Comparison of ENCODE assay signal across 21 cellular contexts in genomic region chr14:71076472-71076871, GRCh38.
"Had no signal": no experiment of that assay in that cellular context is flagged by ENCODE, and none has a peak within 500 bp of the region (broad histone marks: within the 10 kb centered on the region; RNA-seq: fewer than 3 reads in every experiment).

No MANE protein-coding gene starts in this region.

- DNase-seq: activated B cell treated with CpG ODN at 0.5 μM for 24 hours; activated CD4-positive, alpha-beta T cell treated with anti-CD3 and anti-CD28 coated beads for 4 hours; activated T-cell treated with anti-CD3 and anti-CD28 coated beads, Interleukin-2, amount 50 U/mL, for 1 hour; amygdala; caudate nucleus; effector CD8-positive, alpha-beta T cell; esophagus squamous epithelium; heart left ventricle; left cardiac atrium; retina; stimulated activated CD4-positive, alpha-beta T cell treated with anti-CD3 and anti-CD28 coated beads, Interleukin-4, amount 100 ng/mL, for 1 hour; stimulated activated naive CD4-positive, alpha-beta T cell treated with Interleukin-2 at 50 U/mL for 16 hours; substantia nigra; thyroid gland had no signal

- H3K4me1 ChIP-seq: esophagus squamous epithelium, gastroesophageal sphincter, heart left ventricle, thyroid gland had no signal

- H3K4me3 ChIP-seq: esophagus squamous epithelium, gastroesophageal sphincter, heart left ventricle, thyroid gland had no signal

- ATAC-seq: gastroesophageal sphincter; heart left ventricle; left cardiac atrium; natural killer cell treated with Interleukin-12 subunit alpha and Interleukin-12 subunit beta and Interleukin-15 and Interleukin-18, amount 100 ng/mL, for 72 hours had no signal

- H3K27ac ChIP-seq: esophagus squamous epithelium, gastroesophageal sphincter, heart left ventricle, thyroid gland had no signal

- H3K9me3 ChIP-seq: thyroid gland had no signal

- H3K27me3 ChIP-seq: esophagus squamous epithelium, gastroesophageal sphincter, heart left ventricle, thyroid gland had no signal

- H3K4me3 Mint-ChIP-seq: activated B cell treated with CpG ODN at 0.5 μM for 24 hours; dendritic cell treated with granulocyte-macrophage colony-stimulating factor and Interleukin-4, amounts not matched to agents 40 ng/mL and 50 ng/mL, for 4 days; memory B cell; natural killer cell treated with Interleukin-12 subunit alpha and Interleukin-12 subunit beta and Interleukin-15 and Interleukin-18, amount 100 ng/mL, for 72 hours; T-helper 1 cell treated with Interleukin-12 subunit alpha and Interleukin-12 subunit beta and Interleukin-4 antibody, amounts not matched to agents 30 μg/mL and 1 μg/mL, for 36 hours had no signal

- H3K27me3 Mint-ChIP-seq: activated B cell treated with CpG ODN at 0.5 μM for 24 hours; dendritic cell treated with granulocyte-macrophage colony-stimulating factor and Interleukin-4, amounts not matched to agents 40 ng/mL and 50 ng/mL, for 4 days; memory B cell; natural killer cell treated with Interleukin-12 subunit alpha and Interleukin-12 subunit beta and Interleukin-15 and Interleukin-18, amount 100 ng/mL, for 72 hours; progenitor cell of endocrine pancreas had no signal

- H3K27ac Mint-ChIP-seq: activated B cell treated with CpG ODN at 0.5 μM for 24 hours; dendritic cell treated with granulocyte-macrophage colony-stimulating factor and Interleukin-4, amounts not matched to agents 40 ng/mL and 50 ng/mL, for 4 days; memory B cell; natural killer cell treated with Interleukin-12 subunit alpha and Interleukin-12 subunit beta and Interleukin-15 and Interleukin-18, amount 100 ng/mL, for 72 hours; progenitor cell of endocrine pancreas; T-helper 1 cell treated with Interleukin-12 subunit alpha and Interleukin-12 subunit beta and Interleukin-4 antibody, amounts not matched to agents 30 μg/mL and 1 μg/mL, for 36 hours had no signal

- H3K4me1 Mint-ChIP-seq: activated B cell treated with CpG ODN at 0.5 μM for 24 hours had no signal

- FAIRE-seq: islet of Langerhans had no signal
